In the genomic region with DNA sequence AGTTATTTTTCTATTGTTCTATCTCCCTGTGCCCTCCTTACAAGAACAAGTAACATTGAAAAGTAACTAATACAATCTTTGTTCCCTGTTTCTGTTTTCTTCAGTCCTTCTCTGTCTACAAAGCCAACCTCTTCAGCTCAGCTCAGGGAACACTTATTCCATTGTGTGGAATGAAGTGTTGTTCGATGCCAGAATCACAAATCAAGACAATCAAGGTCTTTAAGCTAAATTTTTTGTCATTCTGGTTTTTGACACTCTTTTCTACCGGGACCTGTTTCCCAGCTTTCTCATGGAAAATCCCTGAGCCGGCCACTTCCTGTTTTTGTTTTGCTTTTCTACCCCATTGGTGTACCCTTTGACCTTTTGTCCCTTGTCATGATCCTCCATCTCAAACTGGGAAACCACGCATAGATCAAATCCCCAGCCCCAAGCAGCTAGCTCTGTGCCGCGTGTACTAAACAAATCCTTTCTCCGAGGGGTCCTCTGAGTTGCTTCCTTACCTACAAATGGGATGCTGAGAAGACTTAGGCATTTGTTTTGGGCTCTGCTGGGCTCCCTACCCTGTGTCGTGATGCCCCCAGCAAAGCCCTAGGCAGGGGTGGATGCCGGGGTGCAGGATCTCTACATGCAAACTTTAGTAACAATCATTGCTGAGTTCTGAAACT, we compare ENCODE assay signal across 8 cellular contexts.
DNase-seq lines count a peak whose midpoint lies in the region; ATAC-seq and TF ChIP-seq lines count a peak whose summit lies in the region.

No MANE protein-coding gene starts in this region.

- H4K8ac ChIP-seq in mesenchymal stem cell (ENCODE audit: low read length) = peak overlapping the region; percentile 78

- peak overlapping the region; percentile 53 to 69 for H3K4me3 Mint-ChIP-seq in activated T-cell treated with anti-CD3 and anti-CD28 coated beads, Interleukin-2, amount 50 U/mL, for 72 hours
- no peak overlapping the region for H3K4me3 Mint-ChIP-seq in activated T-cell treated with anti-CD3 and anti-CD28 coated beads, Interleukin-2, amount 50 U/mL, for 4 hours

- peak overlapping the region; percentile 57 for H2AK5ac ChIP-seq in mesenchymal stem cell (ENCODE audit: low read length, severe bottlenecking)

- H3K36me3 ChIP-seq in mesenchymal stem cell (ENCODE audit: control insufficient read depth in 1 of 2, insufficient read depth in 2 of 2, low read depth in 1 of 2, low read length in 2 of 2) = no peaks in the 10 kb centered on the region
- no peaks in the 10 kb centered on the region for H3K36me3 ChIP-seq in upper lobe of left lung

- H3K27me3 Mint-ChIP-seq in activated T-cell treated with anti-CD3 and anti-CD28 coated beads, Interleukin-2, amount 50 U/mL, for 72 hours (ENCODE audit: low read depth) = no peaks in the 10 kb centered on the region
- no peaks in the 10 kb centered on the region for H3K27me3 Mint-ChIP-seq in activated T-cell treated with anti-CD3 and anti-CD28 coated beads, Interleukin-2, amount 50 U/mL, for 4 hours (ENCODE audit: low read depth)

- H3K9ac ChIP-seq in mesenchymal stem cell (ENCODE audit: low read length) = peak overlapping the region; percentile 60

- H3K9me3 ChIP-seq in mesenchymal stem cell (ENCODE audit: control insufficient read depth, low read length) = no peaks in the 10 kb centered on the region
- H3K9me3 ChIP-seq in upper lobe of left lung = no peaks in the 10 kb centered on the region

- peaks cover 83% of the 10 kb centered on the region for H3K4me1 Mint-ChIP-seq in activated T-cell treated with anti-CD3 and anti-CD28 coated beads, Interleukin-2, amount 50 U/mL, for 72 hours (ENCODE audit: low read depth)
- peaks cover 62% of the 10 kb centered on the region for H3K4me1 Mint-ChIP-seq in activated T-cell treated with anti-CD3 and anti-CD28 coated beads, Interleukin-2, amount 50 U/mL, for 4 hours (ENCODE audit: low read depth)

- H3K9me3 Mint-ChIP-seq in activated T-cell treated with anti-CD3 and anti-CD28 coated beads, Interleukin-2, amount 50 U/mL, for 72 hours = peaks cover 2% of the 10 kb centered on the region in 2 donors
- H3K9me3 Mint-ChIP-seq in activated T-cell treated with anti-CD3 and anti-CD28 coated beads, Interleukin-2, amount 50 U/mL, for 4 hours = no peaks in the 10 kb centered on the region

- H2AFZ ChIP-seq in mesenchymal stem cell (ENCODE audit: low read depth, low read length) = no peak overlapping the region

- H2BK120ac ChIP-seq in mesenchymal stem cell (ENCODE audit: low read depth, low read length) = peak overlapping the region; percentile 76

- WGBS in mesenchymal stem cell = 17% methylated on average over 9 of the region's 9 CpGs
- WGBS in upper lobe of left lung, 2 donors = 50 to 55% methylated on average over 9 of the region's 9 CpGs

- H3K27me3 ChIP-seq in mesenchymal stem cell (ENCODE audit: control insufficient read depth in 1 of 2, insufficient read depth in 1 of 2, low read length in 2 of 2) (no peaks in the 10 kb centered on the region), upper lobe of left lung (no peaks in the 10 kb centered on the region)

- DNase-seq in activated T-cell treated with anti-CD3 and anti-CD28 coated beads, Interleukin-2, amount 50 U/mL, for 72 hours = no peak
- no peak for DNase-seq in activated T-cell treated with anti-CD3 and anti-CD28 coated beads, Interleukin-2, amount 50 U/mL, for 4 hours
- DNase-seq in cerebellar cortex (ENCODE audit: low spot score) = peak; percentile 37
- peak; percentile 93 for DNase-seq in mesenchymal stem cell
- DNase-seq in upper lobe of left lung = no peak
- no peak for DNase-seq in NOMO-1 treated with DMSO at 0.1 percent for 48 hours (lab: John Stamatoyannopoulos, UW; ENCODE audit: unreplicated experiment)
- no peak for DNase-seq in NCI-H2107 treated with DMSO at 0.1 percent for 48 hours (lab: John Stamatoyannopoulos, UW; ENCODE audit: unreplicated experiment)

- peak overlapping the region; percentile 74 to 88 for H2BK12ac ChIP-seq in mesenchymal stem cell (ENCODE audit: low read length in 2 of 2)

- peak overlapping the region; percentile 62 to 98 for H3K18ac ChIP-seq in mesenchymal stem cell (ENCODE audit: low read depth in 1 of 2, low read length in 2 of 2)

- peaks cover 2% of the 10 kb centered on the region for H3K79me1 ChIP-seq in mesenchymal stem cell (replicated peaks; ENCODE audit: low read length, poor library complexity, severe bottlenecking)

- no peak for TF ChIP-seq EP300 in upper lobe of left lung (IDR thresholded peaks at IDR 0.05)

- H3K4me3 ChIP-seq in mesenchymal stem cell (ENCODE audit: insufficient read depth in 1 of 2, low read depth in 1 of 2, low read length in 2 of 2) (no peak overlapping the region), upper lobe of left lung (no peak overlapping the region)

- no peak for TF ChIP-seq POLR2A in upper lobe of left lung (IDR thresholded peaks at IDR 0.05)

- no peak overlapping the region for H3K14ac ChIP-seq in mesenchymal stem cell (ENCODE audit: low read length in 2 of 2)

- TF ChIP-seq CTCF in upper lobe of left lung (IDR thresholded peaks at IDR 0.05) = no peak

- H3K27ac ChIP-seq in mesenchymal stem cell (ENCODE audit: low read length, poor library complexity, severe bottlenecking) = peak overlapping the region; percentile 83
- peak overlapping the region; percentile 83 to 95 (median 90) for H3K27ac ChIP-seq in upper lobe of left lung

- H3K36me3 Mint-ChIP-seq in activated T-cell treated with anti-CD3 and anti-CD28 coated beads, Interleukin-2, amount 50 U/mL, for 72 hours (ENCODE audit: insufficient read depth in 2 of 2) = peaks cover 7 to 13% of the 10 kb centered on the region in 2 donors
- H3K36me3 Mint-ChIP-seq in activated T-cell treated with anti-CD3 and anti-CD28 coated beads, Interleukin-2, amount 50 U/mL, for 4 hours (ENCODE audit: insufficient read depth) = no peaks in the 10 kb centered on the region

- peak overlapping the region; percentile 88 for H3K27ac Mint-ChIP-seq in activated T-cell treated with anti-CD3 and anti-CD28 coated beads, Interleukin-2, amount 50 U/mL, for 72 hours

- no peak for ATAC-seq in activated T-cell treated with anti-CD3 and anti-CD28 coated beads, Interleukin-2, amount 50 U/mL, for 72 hours (replicated peaks in 1 of 2)
- ATAC-seq in activated T-cell treated with anti-CD3 and anti-CD28 coated beads, Interleukin-2, amount 50 U/mL, for 4 hours = no peak
- ATAC-seq in upper lobe of left lung (ENCODE audit: low FRiP score in 2 of 2) (peak in 1 of 2 donors; percentile 4), HG02798 (IDR thresholded peaks at IDR 0.05; ENCODE audit: poor library complexity, unreplicated experiment) (no peak)

- peak overlapping the region; percentile 64 for H4K91ac ChIP-seq in mesenchymal stem cell (ENCODE audit: low read length)

- peak overlapping the region; percentile 71 to 86 for H3K4ac ChIP-seq in mesenchymal stem cell (ENCODE audit: low read depth in 1 of 2, low read length in 2 of 2)

- H3K4me1 ChIP-seq in mesenchymal stem cell (ENCODE audit: control insufficient read depth, insufficient read depth, low read depth, low read length) = peaks cover 16% of the 10 kb centered on the region
- peaks cover 31 to 52% (median 41%) of the 10 kb centered on the region in 4 donors for H3K4me1 ChIP-seq in upper lobe of left lung

- H2BK5ac ChIP-seq in mesenchymal stem cell (ENCODE audit: low read depth, low read length, poor library complexity, severe bottlenecking) = peak overlapping the region; percentile 39

- peak overlapping the region; percentile 6 for H2BK15ac ChIP-seq in mesenchymal stem cell (ENCODE audit: low read depth, poor library complexity, severe bottlenecking)

- peak overlapping the region in 1 of 2 experiments; percentile 2 for H3K23ac ChIP-seq in mesenchymal stem cell (ENCODE audit: low read length in 2 of 2)

- no peak overlapping the region for H3K4me2 ChIP-seq in mesenchymal stem cell (ENCODE audit: low read length, poor library complexity, severe bottlenecking)

Comparison
In these comparisons a context has a peak if more than half of its experiments do, and no peak if none do; other contexts are left out.
1. DNase-seq: peak in cerebellar cortex (single experiment) and mesenchymal stem cell (single experiment); none in activated T-cell treated with anti-CD3 and anti-CD28 coated beads, Interleukin-2, amount 50 U/mL, for 72 hours (0 of 2), activated T-cell treated with anti-CD3 and anti-CD28 coated beads, Interleukin-2, amount 50 U/mL, for 4 hours (single experiment), upper lobe of left lung (0 of 2), NOMO-1 treated with DMSO at 0.1 percent for 48 hours (single experiment) and NCI-H2107 treated with DMSO at 0.1 percent for 48 hours (single experiment).